In genomic region chr19:46132508-46133100, GRCh38 we compare ENCODE assay signal across 10 cellular contexts. TPM values are rescaled to one million over a fixed set of nuclear protein-coding genes. Genes with fewer than 3 reads are reported as not detected.
DNase-seq lines count a peak whose midpoint lies in the region; ATAC-seq, FAIRE-seq and TF ChIP-seq lines count a peak whose summit lies in the region.
"Had no signal": no experiment of that assay in that cellular context is flagged by ENCODE, and none has a peak within 500 bp of the region (broad histone marks: within the 10 kb centered on the region; RNA-seq: fewer than 3 reads in every experiment).

No MANE protein-coding gene starts in this region.

- H3K36me3 ChIP-seq in brain microvascular endothelial cell (replicated peaks) (no peaks in the 10 kb centered on the region), keratinocyte (ENCODE audit: control insufficient read depth in 2 of 2, extremely low read depth in 1 of 2, insufficient read depth in 2 of 2, low read length in 2 of 2) (no peaks in the 10 kb centered on the region)

- peak overlapping the region; percentile 54 for H3K9ac ChIP-seq in keratinocyte (ENCODE audit: control insufficient read depth, extremely low read depth, insufficient read depth, low read length)

- H3K9me3 ChIP-seq in keratinocyte (ENCODE audit: control insufficient read depth, low read depth, low read length): no peaks in the 10 kb centered on the region

- H3K27me3 ChIP-seq in brain microvascular endothelial cell (replicated peaks): peaks cover 4% of the 10 kb centered on the region
- no peaks in the 10 kb centered on the region for H3K27me3 ChIP-seq in keratinocyte (ENCODE audit: control insufficient read depth, extremely low read depth, insufficient read depth, low read length)

- no peak for FAIRE-seq in keratinocyte (lab: Jason Lieb, UNC)

- H3K79me2 ChIP-seq in keratinocyte (ENCODE audit: control insufficient read depth, insufficient read depth, low read length): no peaks in the 10 kb centered on the region

- TF ChIP-seq CTCF in HFF-Myc (IDR thresholded peaks at IDR 0.05; ENCODE audit: low read depth, low read length, missing control alignments) (no peak), brain microvascular endothelial cell (IDR thresholded peaks at IDR 0.05; ENCODE audit: low read depth, low read length, missing control alignments) (no peak), keratinocyte (optimal IDR thresholded peaks at IDR 0.05 in 1 of 3, IDR thresholded peaks at IDR 0.05 in 1 of 3, conservative IDR thresholded peaks at IDR 0.05 in 1 of 3; ENCODE audit: extremely low read depth in 1 of 3, insufficient read depth in 2 of 3, low read length in 3 of 3) (no peak)

- H4K20me1 ChIP-seq in keratinocyte (ENCODE audit: control insufficient read depth, extremely low read depth, insufficient read depth, low read length): no peaks in the 10 kb centered on the region

- dilution Hi-C loops in keratinocyte (cut with MboI; ENCODE audit: extremely low pct_ligation_motif_present, low sequenced_read_pairs): no loop called here

- H3K4me2 ChIP-seq in keratinocyte (ENCODE audit: control insufficient read depth, extremely low read depth, insufficient read depth, low read depth, low read length): peak overlapping the region; percentile 89

- in situ Hi-C loops in brain microvascular endothelial cell (cut with HindIII; ENCODE audit: low pct_ligation_motif_present, low sequenced_read_pairs): no loop called here

- ATAC-seq in GM18520 (IDR thresholded peaks at IDR 0.05; ENCODE audit: unreplicated experiment): no peak

- peak overlapping the region; percentile 68 for H2AFZ ChIP-seq in keratinocyte (ENCODE audit: control insufficient read depth, low read length)

- H3K4me3 ChIP-seq in HFF-Myc (replicated peaks; ENCODE audit: low read depth, low read length) (peak overlapping the region; percentile 54), brain microvascular endothelial cell (ENCODE audit: low read depth, low read length) (no peak overlapping the region), keratinocyte (ENCODE audit: control insufficient read depth in 2 of 3, extremely low read depth in 1 of 3, insufficient read depth in 2 of 3, low read depth in 1 of 3, low read length in 3 of 3) (peak overlapping the region; percentile 27 to 51 (median 48)), skin epidermis (peak overlapping the region in 2 of 7 experiments; percentile 5 to 25)

- DNase-seq in HFF-Myc (ENCODE audit: extremely low read depth, low read depth) (no peak), brain microvascular endothelial cell (no peak), keratinocyte (ENCODE audit: low read depth, low spot score) (no peak), iPS-NIHi7 (ENCODE audit: extremely low spot score) (no peak), T-helper 1 cell (no peak), SW 1271 (lab: John Stamatoyannopoulos, UW) (no peak)
- DNase-seq: activated T-cell treated with anti-CD3 and anti-CD28 coated beads for 4 hours; stimulated activated naive CD4-positive, alpha-beta T cell had no signal

- H3K4me1 ChIP-seq in keratinocyte (ENCODE audit: control insufficient read depth, extremely low read depth, insufficient read depth, low read length): peaks cover 20% of the 10 kb centered on the region

- no peaks in the 10 kb centered on the region for H3K9me1 ChIP-seq in keratinocyte (ENCODE audit: control insufficient read depth, extremely low read depth, insufficient read depth, low read length)

- H3K27ac ChIP-seq in brain microvascular endothelial cell: peak overlapping the region; percentile 90
- H3K27ac ChIP-seq in keratinocyte (ENCODE audit: control insufficient read depth, insufficient read depth, low read length): peak overlapping the region; percentile 68
- peak overlapping the region; percentile 26 to 93 (median 81) for H3K27ac ChIP-seq in skin epidermis

RNA-seq across cellular contexts. Expression of gene IGFL3, which starts 8.1 kb away (rescaled TPM):
- polyA plus RNA-seq in keratinocyte: 236 to 560 TPM (median 344 TPM) in 3 replicates
- polyA plus RNA-seq in keratinocyte (2011; ENCODE audit: low read depth): 68.4 TPM
- 359 and 390 TPM in 2 replicates for polyA plus RNA-seq in keratinocyte (2011; cell fraction: cytosol; rRNA removed)
- 419 and 530 TPM in 2 replicates for polyA plus RNA-seq in keratinocyte (2011; cell fraction: nucleus; rRNA removed)
- polyA plus RNA-seq in keratinocyte (2012; ENCODE audit: low replicate concordance): 207 and 288 TPM in 2 replicates
- polyA minus RNA-seq in keratinocyte: 145 to 324 TPM (median 146 TPM) in 3 replicates
- polyA minus RNA-seq in keratinocyte (2011; cell fraction: cytosol; rRNA and poly(A)+ RNA removed): 164 TPM
- 170 and 212 TPM in 2 replicates for polyA minus RNA-seq in keratinocyte (2011; cell fraction: nucleus; rRNA and poly(A)+ RNA removed)

RNA-seq across cellular contexts. Expression of gene IGFL2, which starts 15.4 kb away (rescaled TPM):
- 2.9 to 16.2 TPM (median 7.1 TPM) in 3 replicates for polyA plus RNA-seq in keratinocyte
- 17.9 TPM for polyA plus RNA-seq in keratinocyte (2011; ENCODE audit: low read depth)
- polyA plus RNA-seq in keratinocyte (2011; cell fraction: cytosol; rRNA removed): 5.8 and 6.2 TPM in 2 replicates
- 2.6 and 5.8 TPM in 2 replicates for polyA plus RNA-seq in keratinocyte (2011; cell fraction: nucleus; rRNA removed)
- polyA plus RNA-seq in keratinocyte (2012; ENCODE audit: low replicate concordance): 3.2 and 59.5 TPM in 2 replicates
- polyA minus RNA-seq in keratinocyte: 4.1 to 10.4 TPM (median 7.2 TPM) in 3 replicates
- polyA minus RNA-seq in keratinocyte (2011; cell fraction: cytosol; rRNA and poly(A)+ RNA removed): 7.9 TPM
- polyA minus RNA-seq in keratinocyte (2011; cell fraction: nucleus; rRNA and poly(A)+ RNA removed): 4.3 and 4.7 TPM in 2 replicates
